Comparison of ENCODE assay signal across 1 cellular context in genomic region chr1:109655624-109656519, GRCh38.
A peak's percentile ranks its signal among the peaks of the same experiment; 100 is the strongest.
TF ChIP-seq lines count a peak whose summit lies in the region.

Gene GSTM4, plus strand, starts transcription at chr1:109656099. Its CDS starts 291 bp downstream, at chr1:109656390.

TF ChIP-seq in HepG2, 621 proteins besides CTCF, POLR2A, EP300 and RAD21 (continued from another document):
- TF ChIP-seq THAP9 (CRISPR knock-in tag; IDR thresholded peaks at IDR 0.05; ENCODE audit: borderline replicate concordance) (peak; percentile 50; the same call in 1 of the 2 replicates), MED8 (CRISPR knock-in tag; IDR thresholded peaks at IDR 0.05; ENCODE audit: insufficient replicate concordance) (peak; percentile 53), TARDBP (CRISPR knock-in tag; IDR thresholded peaks at IDR 0.05) (peak; percentile 76; the same call in 1 of the 2 replicates), FIP1L1 (IDR thresholded peaks at IDR 0.05; ENCODE audit: borderline replicate concordance, insufficient read depth, low read depth, low read length) (no peak), IKZF1 (IDR thresholded peaks at IDR 0.05) (no peak), PCBP2 (optimal IDR thresholded peaks at IDR 0.05; ENCODE audit: low read depth, low read length, poor library complexity, severe bottlenecking) (no peak), HMG20A (CRISPR knock-in tag; IDR thresholded peaks at IDR 0.05; ENCODE audit: borderline replicate concordance) (0 out of 2 replicates have a peak, but pooled peaks have one; percentile 53), DBP (CRISPR knock-in tag; IDR thresholded peaks at IDR 0.05; ENCODE audit: not compliant biosample characterization) (no peak), MLLT10 (CRISPR knock-in tag; IDR thresholded peaks at IDR 0.05) (no peak), NPAS2 (CRISPR knock-in tag; IDR thresholded peaks at IDR 0.05; ENCODE audit: borderline replicate concordance) (no peak), ARID5B (CRISPR knock-in tag; IDR thresholded peaks at IDR 0.05) (peak; percentile 57; the same call in 1 of the 2 replicates), ZNF34 (CRISPR knock-in tag; IDR thresholded peaks at IDR 0.05; ENCODE audit: borderline replicate concordance) (0 out of 2 replicates have a peak, but pooled peaks have one; percentile 82), GMEB1 (CRISPR knock-in tag; IDR thresholded peaks at IDR 0.05; ENCODE audit: borderline replicate concordance) (peak; percentile 67; the same call in 1 of the 2 replicates), ZFYVE20 (CRISPR knock-in tag; IDR thresholded peaks at IDR 0.05; ENCODE audit: borderline replicate concordance, low read depth) (no peak), RNF2 (conservative IDR thresholded peaks at IDR 0.05; ENCODE audit: low read depth) (no peak; the same call in 1 of the 2 replicates), ELF3 (CRISPR knock-in tag; IDR thresholded peaks at IDR 0.05) (no peak), GATA4 (IDR thresholded peaks at IDR 0.05; ENCODE audit: borderline replicate concordance, low read depth) (peak; percentile 54; the same call in 1 of the 2 replicates), ZHX1 (CRISPR knock-in tag; IDR thresholded peaks at IDR 0.05; ENCODE audit: low read depth) (0 out of 2 replicates have a peak, but pooled peaks have one; percentile 54), GABPA (IDR thresholded peaks at IDR 0.05; ENCODE audit: low read depth, low read length) (no peak), GABPA (CRISPR knock-in tag; IDR thresholded peaks at IDR 0.05; ENCODE audit: low read depth) (peak; percentile 62), LCORL (IDR thresholded peaks at IDR 0.05) (no peak), LCORL (CRISPR knock-in tag; IDR thresholded peaks at IDR 0.05) (peak; percentile 56; the same call in 1 of the 2 replicates), EHMT2 (IDR thresholded peaks at IDR 0.05; ENCODE audit: borderline replicate concordance, low read depth, low read length) (no peak), XBP1 (CRISPR knock-in tag; IDR thresholded peaks at IDR 0.05) (no peak), ZBTB34 (CRISPR knock-in tag; IDR thresholded peaks at IDR 0.05) (no peak), ZSCAN25 (CRISPR knock-in tag; IDR thresholded peaks at IDR 0.05) (peak; percentile 57), TBL1XR1 (IDR thresholded peaks at IDR 0.05; ENCODE audit: borderline replicate concordance, low read length, partially characterized antibody) (no peak), AFF4 (CRISPR knock-in tag; IDR thresholded peaks at IDR 0.05) (no peak), KAT2B (IDR thresholded peaks at IDR 0.05; ENCODE audit: borderline replicate concordance, low read depth, low read length) (no peak), ONECUT2 (CRISPR knock-in tag; IDR thresholded peaks at IDR 0.05) (no peak), NR2F1 (CRISPR knock-in tag; IDR thresholded peaks at IDR 0.05) (no peak), MIER3 (CRISPR knock-in tag; IDR thresholded peaks at IDR 0.05; ENCODE audit: borderline replicate concordance) (peak; percentile 83; the same call in 1 of the 2 replicates), MAFK (conservative IDR thresholded peaks at IDR 0.05 in 1 of 2, IDR thresholded peaks at IDR 0.05 in 1 of 2; ENCODE audit: low read length in 2 of 2) (no peak), ZSCAN21 (CRISPR knock-in tag; IDR thresholded peaks at IDR 0.05; ENCODE audit: borderline replicate concordance) (peak; percentile 62; the same call in 1 of the 2 replicates), ZNF296 (CRISPR knock-in tag; conservative IDR thresholded peaks at IDR 0.05) (no peak), ZNF550 (CRISPR knock-in tag; IDR thresholded peaks at IDR 0.05; ENCODE audit: borderline replicate concordance) (no peak), CENPX (CRISPR knock-in tag; IDR thresholded peaks at IDR 0.05) (no peak), KDM5B (CRISPR knock-in tag; IDR thresholded peaks at IDR 0.05; ENCODE audit: borderline replicate concordance) (peak; percentile 76), HES4 (CRISPR knock-in tag; IDR thresholded peaks at IDR 0.05; ENCODE audit: borderline replicate concordance) (no peak), NFIC (IDR thresholded peaks at IDR 0.05; ENCODE audit: low read length) (no peak), NCOA1 (CRISPR knock-in tag; IDR thresholded peaks at IDR 0.05) (no peak), CCDC6 (CRISPR knock-in tag; IDR thresholded peaks at IDR 0.05) (peak; percentile 85), ZNF274 (CRISPR knock-in tag; IDR thresholded peaks at IDR 0.05) (peak; percentile 35; the same call in 1 of the 2 replicates), RXRB (CRISPR knock-in tag; IDR thresholded peaks at IDR 0.05; ENCODE audit: borderline replicate concordance) (peak; percentile 40; the same call in 1 of the 2 replicates), CEBPG (CRISPR knock-in tag; IDR thresholded peaks at IDR 0.05) (peak; percentile 10; the same call in 1 of the 2 replicates), CBX5 (CRISPR knock-in tag; IDR thresholded peaks at IDR 0.05; ENCODE audit: borderline replicate concordance) (peak; percentile 68; the same call in 1 of the 2 replicates), ZNF260 (CRISPR knock-in tag; IDR thresholded peaks at IDR 0.05; ENCODE audit: borderline replicate concordance, low read depth) (no peak), ZNF891 (CRISPR knock-in tag; IDR thresholded peaks at IDR 0.05) (peak; percentile 45; the same call in 1 of the 2 replicates), GABPB1 (CRISPR knock-in tag; IDR thresholded peaks at IDR 0.05) (peak; percentile 85), ATM (IDR thresholded peaks at IDR 0.05; ENCODE audit: borderline replicate concordance) (no peak)
